Comparison of ENCODE assay signal across 13 cellular contexts in genomic region chr12:3662516-3662915, GRCh38.
A peak's percentile ranks its signal among the peaks of the same experiment; 100 is the strongest.
DNase-seq lines count a peak whose midpoint lies in the region; ATAC-seq and TF ChIP-seq lines count a peak whose summit lies in the region.
"Had no signal": no experiment of that assay in that cellular context is flagged by ENCODE, and none has a peak within 500 bp of the region (broad histone marks: within the 10 kb centered on the region; RNA-seq: fewer than 3 reads in every experiment).

No MANE protein-coding gene starts in this region.

- H3K27me3 ChIP-seq in smooth muscle cell (ENCODE audit: low read depth): no peaks in the 10 kb centered on the region

- no peak overlapping the region for H2AFZ ChIP-seq in smooth muscle cell (ENCODE audit: low read depth)

- H3K9me3 ChIP-seq in smooth muscle cell (replicated peaks; ENCODE audit: low read depth): no peaks in the 10 kb centered on the region

- H3K9ac ChIP-seq in smooth muscle cell (ENCODE audit: low read depth): no peak overlapping the region

- peaks cover 9% of the 10 kb centered on the region for H3F3A ChIP-seq in smooth muscle cell (ENCODE audit: low read depth)

- 18% methylated on average over 5 of the region's 5 CpGs for WGBS in smooth muscle cell (ENCODE audit: low lambda C conversion rate)

- in situ Hi-C loops in astrocyte of the spinal cord (cut with HindIII; ENCODE audit: low sequenced_read_pairs): no loop called here

- no peaks in the 10 kb centered on the region for H3K79me2 ChIP-seq in smooth muscle cell (ENCODE audit: low read depth)

- peaks cover 9% of the 10 kb centered on the region for H3K4me1 ChIP-seq in smooth muscle cell (ENCODE audit: low read depth)

- ATAC-seq in GM18519 (IDR thresholded peaks at IDR 0.05; ENCODE audit: low FRiP score, unreplicated experiment): no peak
- ATAC-seq in GM18870 (IDR thresholded peaks at IDR 0.05; ENCODE audit: unreplicated experiment): no peak
- ATAC-seq: activated naive CD8-positive, alpha-beta T cell treated with anti-CD3 and anti-CD28 coated beads, Interleukin-2, amount 50 U/mL, for 24 hours; left cardiac atrium had no signal

- TF ChIP-seq CTCF in astrocyte of the spinal cord (IDR thresholded peaks at IDR 0.05; ENCODE audit: low read depth, low read length): no peak
- TF ChIP-seq CTCF in smooth muscle cell (IDR thresholded peaks at IDR 0.05; ENCODE audit: borderline replicate concordance, insufficient read depth, poor library complexity, severe bottlenecking): no peak

- peak overlapping the region; percentile 74 for H3K27ac ChIP-seq in smooth muscle cell (ENCODE audit: low read depth)

- H3K4me3 ChIP-seq in astrocyte of the spinal cord (ENCODE audit: low read depth, low read length) (no peak overlapping the region), smooth muscle cell (no peak overlapping the region)

- no peaks in the 10 kb centered on the region for H4K20me1 ChIP-seq in smooth muscle cell (ENCODE audit: low read depth)

- H3K36me3 ChIP-seq in smooth muscle cell (ENCODE audit: low read depth): no peaks in the 10 kb centered on the region

- peak overlapping the region; percentile 14 for H3K4me2 ChIP-seq in smooth muscle cell

- DNase-seq in SIG-M5 treated with dmso at 0.1 percent for 504 hours (lab: John Stamatoyannopoulos, UW; ENCODE audit: unreplicated experiment) (peak; percentile 43), SIG-M5 (lab: John Stamatoyannopoulos, UW) (no peak), NCI-H1417 treated with DMSO at 0.1 percent for 48 hours (lab: John Stamatoyannopoulos, UW) (peak; percentile 45), astrocyte of the spinal cord (ENCODE audit: low read depth, low spot score) (peak; percentile 16), smooth muscle cell (lab: John Stamatoyannopoulos, UW; ENCODE audit: unreplicated experiment) (peak; percentile 10), HUDEP-2 (lab: John Stamatoyannopoulos, UW; ENCODE audit: unreplicated experiment in 76 of 76) (no peak)
- DNase-seq: activated B cell treated with CpG ODN at 0.5 μM for 24 hours; activated naive CD8-positive, alpha-beta T cell treated with anti-CD3 and anti-CD28 coated beads, Interleukin-2, amount 50 U/mL, for 24 hours; left cardiac atrium; NCI-H1436 treated with DMSO at 0.1 percent for 48 hours; stimulated activated CD4-positive, alpha-beta T cell treated with anti-CD3 and anti-CD28 coated beads, Interleukin-15, amount 100 ng/mL, for 24 hours had no signal

Comparison
In these comparisons a context has a peak if more than half of its experiments do, and no peak if none do; other contexts are left out.
1. DNase-seq: peak in SIG-M5 treated with dmso at 0.1 percent for 504 hours (single experiment), NCI-H1417 treated with DMSO at 0.1 percent for 48 hours (single experiment), astrocyte of the spinal cord (single experiment) and smooth muscle cell (single experiment); none in SIG-M5 (single experiment) and HUDEP-2 (0 of 76).